ENCODE assay signal across 2 cellular contexts in the genomic region with DNA sequence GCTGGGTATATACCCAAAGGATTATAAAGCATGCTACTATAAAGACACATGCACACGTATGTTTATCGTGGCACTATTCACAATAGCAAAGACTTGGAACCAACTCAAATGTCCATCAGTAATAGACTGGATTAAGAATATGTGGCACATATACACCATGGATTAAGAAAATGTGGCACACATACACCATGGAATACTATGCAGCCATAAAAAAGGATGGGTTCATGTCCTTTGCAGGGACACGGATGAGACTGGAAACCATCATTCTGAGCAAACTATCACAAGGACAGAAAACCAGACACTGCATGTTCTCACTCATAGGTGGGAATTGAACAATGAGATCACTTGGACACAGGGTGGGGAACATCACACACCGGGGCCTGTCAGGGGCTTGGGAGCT. TPM values are rescaled to one million over a fixed set of nuclear protein-coding genes. Genes with fewer than 3 reads are reported as not detected.
"Had no signal": no experiment of that assay in that cellular context is flagged by ENCODE, and none has a peak within 500 bp of the region (broad histone marks: within the 10 kb centered on the region; RNA-seq: fewer than 3 reads in every experiment).

No MANE protein-coding gene starts in this region.

RNA-seq across cellular contexts. Expression of a gene that starts 49.0 kb away (rescaled TPM):
- polyA plus RNA-seq: immature natural killer cell; naive thymus-derived CD4-positive, alpha-beta T cell had no signal
